In the genomic region with DNA sequence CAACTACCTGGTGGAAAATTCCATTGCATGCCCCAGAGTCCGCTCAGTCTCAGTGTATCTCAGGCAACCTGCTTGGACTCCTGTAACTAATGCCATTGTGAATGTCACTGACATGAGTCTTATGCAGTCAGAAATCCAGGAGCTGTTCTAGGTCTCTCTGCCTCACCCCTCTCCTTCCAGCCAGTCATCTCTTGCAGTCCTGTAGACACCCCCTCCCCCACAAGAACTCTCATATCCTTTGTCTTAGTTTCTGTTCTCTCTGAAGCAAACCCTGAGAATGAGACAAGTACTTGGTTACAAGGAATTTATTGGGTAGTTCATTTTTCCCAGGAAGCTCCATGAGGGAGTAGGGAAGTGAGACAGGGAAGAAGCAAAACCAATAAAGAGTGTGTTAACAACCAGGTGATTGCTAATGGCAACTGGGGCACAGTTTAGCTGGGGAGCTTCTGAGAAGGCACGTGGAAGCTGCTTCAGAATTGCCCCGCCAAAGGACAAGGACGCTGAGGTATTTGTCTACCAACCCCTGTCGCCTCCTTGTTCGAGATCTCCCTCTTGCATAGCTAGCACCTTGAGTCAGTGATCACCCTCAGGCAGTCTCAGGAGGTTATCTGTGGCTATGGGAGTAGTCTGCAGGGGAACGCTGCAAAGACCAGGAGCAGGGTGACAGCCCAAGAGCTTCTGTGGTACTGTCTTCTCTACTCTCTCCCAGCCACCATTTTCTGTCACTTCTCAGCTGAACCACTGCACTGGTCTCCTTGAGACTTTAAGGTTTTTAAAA, we compare ENCODE assay signal across 1 cellular context.
TF ChIP-seq lines count a peak whose summit lies in the region.

No MANE protein-coding gene starts in this region.

TF ChIP-seq in HepG2, 621 proteins besides CTCF, POLR2A, EP300 and RAD21 (continued from another document):
- TF ChIP-seq, protein P1, sequence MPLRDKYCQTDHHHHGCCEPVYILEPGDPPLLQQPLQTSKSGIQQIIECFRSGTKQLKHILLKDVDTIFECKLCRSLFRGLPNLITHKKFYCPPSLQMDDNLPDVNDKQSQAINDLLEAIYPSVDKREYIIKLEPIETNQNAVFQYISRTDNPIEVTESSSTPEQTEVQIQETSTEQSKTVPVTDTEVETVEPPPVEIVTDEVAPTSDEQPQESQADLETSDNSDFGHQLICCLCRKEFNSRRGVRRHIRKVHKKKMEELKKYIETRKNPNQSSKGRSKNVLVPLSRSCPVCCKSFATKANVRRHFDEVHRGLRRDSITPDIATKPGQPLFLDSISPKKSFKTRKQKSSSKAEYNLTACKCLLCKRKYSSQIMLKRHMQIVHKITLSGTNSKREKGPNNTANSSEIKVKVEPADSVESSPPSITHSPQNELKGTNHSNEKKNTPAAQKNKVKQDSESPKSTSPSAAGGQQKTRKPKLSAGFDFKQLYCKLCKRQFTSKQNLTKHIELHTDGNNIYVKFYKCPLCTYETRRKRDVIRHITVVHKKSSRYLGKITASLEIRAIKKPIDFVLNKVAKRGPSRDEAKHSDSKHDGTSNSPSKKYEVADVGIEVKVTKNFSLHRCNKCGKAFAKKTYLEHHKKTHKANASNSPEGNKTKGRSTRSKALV (CRISPR knock-in tag; IDR thresholded peaks at IDR 0.05), result no peak
- no peak for TF ChIP-seq KLF15 (CRISPR knock-in tag; IDR thresholded peaks at IDR 0.05; ENCODE audit: borderline replicate concordance)
- no peak for TF ChIP-seq ISL2 (CRISPR knock-in tag; IDR thresholded peaks at IDR 0.05)
- TF ChIP-seq ZNF251 (CRISPR knock-in tag; IDR thresholded peaks at IDR 0.05), result no peak
- TF ChIP-seq ETV6 (CRISPR knock-in tag; conservative IDR thresholded peaks at IDR 0.05), result no peak
- TF ChIP-seq SMAD3 (CRISPR knock-in tag; IDR thresholded peaks at IDR 0.05), result no peak
- no peak for TF ChIP-seq TBL1XR1 (IDR thresholded peaks at IDR 0.05; ENCODE audit: borderline replicate concordance, low read length, partially characterized antibody)
- no peak for TF ChIP-seq NFIC (IDR thresholded peaks at IDR 0.05; ENCODE audit: low read length)
- no peak for TF ChIP-seq MTF2 (CRISPR knock-in tag; IDR thresholded peaks at IDR 0.05; ENCODE audit: borderline replicate concordance)
- TF ChIP-seq IKZF1 (IDR thresholded peaks at IDR 0.05), result no peak
- no peak for TF ChIP-seq CBFB (CRISPR knock-in tag; IDR thresholded peaks at IDR 0.05)
- no peak for TF ChIP-seq MZF1 (CRISPR knock-in tag; IDR thresholded peaks at IDR 0.05; ENCODE audit: borderline replicate concordance)
- no peak for TF ChIP-seq ONECUT2 (CRISPR knock-in tag; IDR thresholded peaks at IDR 0.05)
